In genomic region chr16:31414706-31415105, GRCh38 we compare ENCODE assay signal across 29 cellular contexts. TPM values are rescaled to one million over a fixed set of nuclear protein-coding genes. Genes with fewer than 3 reads are reported as not detected.
"Had no signal": no experiment of that assay in that cellular context is flagged by ENCODE, and none has a peak within 500 bp of the region (broad histone marks: within the 10 kb centered on the region; RNA-seq: fewer than 3 reads in every experiment).

No MANE protein-coding gene starts in this region.

- H3K27ac ChIP-seq: adrenal gland, ascending aorta, brain microvascular endothelial cell, esophagus muscularis mucosa, left ventricle myocardium inferior, neutrophil, ovary, prostate gland, stomach, suprapubic skin, tibial nerve, uterus, VCaP had no signal

- H3K36me3 ChIP-seq: adrenal gland, ascending aorta, brain microvascular endothelial cell, esophagus muscularis mucosa, left ventricle myocardium inferior, neutrophil, ovary, prostate gland, spleen, stomach, suprapubic skin, tibial nerve, uterus had no signal

- H3K27me3 Mint-ChIP-seq: activated CD4-positive, alpha-beta T cell treated with anti-CD3 and anti-CD28 coated beads, Interleukin-2, amount 10 ng/mL, durations not matched to agents 24 days and 14 days; activated naive CD4-positive, alpha-beta T cell treated with anti-CD3 and anti-CD28 coated beads, Interleukin-2, amount 50 U/mL, for 24 hours had no signal

- H3K4me1 ChIP-seq: adrenal gland, ascending aorta, esophagus muscularis mucosa, left ventricle myocardium inferior, prostate gland, stomach, suprapubic skin, tibial nerve, uterus had no signal

- H3K27me3 ChIP-seq: adrenal gland, ascending aorta, brain microvascular endothelial cell, ovary, tibial nerve, uterus had no signal

- H3K4me3 ChIP-seq: adrenal gland, ascending aorta, esophagus muscularis mucosa, left ventricle myocardium inferior, ovary, prostate gland, spleen, stomach, suprapubic skin, tibial nerve, uterus had no signal

- H3K27ac Mint-ChIP-seq: activated CD4-positive, alpha-beta T cell treated with anti-CD3 and anti-CD28 coated beads, Interleukin-2, amount 10 ng/mL, durations not matched to agents 24 days and 14 days; activated naive CD4-positive, alpha-beta T cell treated with anti-CD3 and anti-CD28 coated beads, Interleukin-2, amount 50 U/mL, for 24 hours; nephron had no signal

- H3K4me3 Mint-ChIP-seq: activated CD4-positive, alpha-beta T cell treated with anti-CD3 and anti-CD28 coated beads, Interleukin-2, amount 10 ng/mL, durations not matched to agents 24 days and 14 days; activated naive CD4-positive, alpha-beta T cell treated with anti-CD3 and anti-CD28 coated beads, Interleukin-2, amount 50 U/mL, for 24 hours; nephron had no signal

- DNase-seq: activated CD4-positive, alpha-beta T cell treated with anti-CD3 and anti-CD28 coated beads, Interleukin-2, amount 10 ng/mL, durations not matched to agents 24 days and 14 days; activated gamma-delta T cell; adrenal gland; brain microvascular endothelial cell; caudate nucleus; effector memory CD4-positive, alpha-beta T cell; glutamatergic neuron; hippocampal formation; left ventricle myocardium inferior; ovary; spleen; stimulated activated CD4-positive, alpha-beta T cell treated with anti-CD3 and anti-CD28 coated beads, Interleukin-4, amount 100 ng/mL, for 4 hours; stomach; uterus had no signal

- H3K9me3 ChIP-seq: adrenal gland, ascending aorta, neutrophil, ovary, prostate gland, suprapubic skin, uterus had no signal

- FAIRE-seq: colon, frontal cortex had no signal

- ATAC-seq: activated CD4-positive, CD25-positive, alpha-beta regulatory T cell treated with anti-CD3 and anti-CD28 coated beads, Interleukin-2, amount 50 U/mL, for 24 hours had no signal

- H3K36me3 Mint-ChIP-seq: activated naive CD4-positive, alpha-beta T cell treated with anti-CD3 and anti-CD28 coated beads, Interleukin-2, amount 50 U/mL, for 24 hours had no signal

- H3K9me3 Mint-ChIP-seq: activated CD4-positive, alpha-beta T cell treated with anti-CD3 and anti-CD28 coated beads, Interleukin-2, amount 10 ng/mL, durations not matched to agents 24 days and 14 days; activated naive CD4-positive, alpha-beta T cell treated with anti-CD3 and anti-CD28 coated beads, Interleukin-2, amount 50 U/mL, for 24 hours; nephron had no signal

- H3K4me1 Mint-ChIP-seq: nephron had no signal

RNA-seq across cellular contexts. Expression of gene COX6A2, which starts 13.5 kb away (rescaled TPM):
- total RNA-seq: activated CD4-positive, alpha-beta T cell treated with anti-CD3 and anti-CD28 coated beads, Interleukin-2, amount 10 ng/mL, durations not matched to agents 24 days and 14 days; activated CD8-positive, alpha-beta memory T cell treated with anti-CD3 and anti-CD28 coated beads for 36 hours; adrenal gland; ascending aorta; dermis microvascular lymphatic vessel endothelial cell; frontal cortex; lung microvascular endothelial cell; ovary; spleen; stomach; suprapubic skin; tibial nerve; uterus had no signal

RNA-seq across cellular contexts. Expression of gene ITGAD, which starts 21.6 kb away (rescaled TPM):
- total RNA-seq: activated CD4-positive, alpha-beta T cell treated with anti-CD3 and anti-CD28 coated beads, Interleukin-2, amount 10 ng/mL, durations not matched to agents 24 days and 14 days; activated CD8-positive, alpha-beta memory T cell treated with anti-CD3 and anti-CD28 coated beads for 36 hours; ascending aorta; dermis microvascular lymphatic vessel endothelial cell; frontal cortex; left ventricle myocardium inferior; lung microvascular endothelial cell; prostate gland; suprapubic skin had no signal
- polyA plus RNA-seq: stomach had no signal
